Comparison of ENCODE assay signal across 22 cellular contexts in the genomic region with DNA sequence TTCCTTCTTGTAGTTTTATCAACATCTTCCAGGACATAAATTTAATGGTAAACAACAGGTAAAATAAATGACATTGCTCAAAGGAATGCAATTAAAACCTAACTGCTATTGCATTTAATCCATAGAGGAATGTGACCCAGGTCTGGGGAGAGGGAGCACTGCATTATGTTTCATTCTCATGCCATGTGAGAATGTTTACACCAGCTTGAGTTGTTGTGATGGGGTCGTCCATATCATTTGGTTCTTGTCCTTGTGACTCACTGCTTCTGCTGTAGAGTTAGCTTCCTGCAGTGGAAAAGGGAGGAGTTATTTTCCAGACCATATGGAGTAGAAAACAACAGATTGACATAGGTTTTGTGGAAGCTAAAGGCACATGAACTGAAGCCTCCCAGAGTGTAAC.
"Had no signal": no experiment of that assay in that cellular context is flagged by ENCODE, and none has a peak within 500 bp of the region (broad histone marks: within the 10 kb centered on the region; RNA-seq: fewer than 3 reads in every experiment).

No MANE protein-coding gene starts in this region.

- DNase-seq: activated CD4-positive, alpha-beta T cell treated with anti-CD3 and anti-CD28 coated beads, Interleukin-2, amount 50 U/mL, for 4 hours; activated CD8-positive, alpha-beta memory T cell treated with anti-CD3 and anti-CD28 coated beads for 24 hours; activated CD8-positive, alpha-beta memory T cell treated with anti-CD3 and anti-CD28 coated beads, Interleukin-2, amount 50 U/mL, for 4 hours; activated T-cell treated with anti-CD3 and anti-CD28 coated beads, Interleukin-2, amount 50 U/mL, for 24 hours; adrenal gland; central memory CD4-positive, alpha-beta T cell; dorsolateral prefrontal cortex; effector memory CD8-positive, alpha-beta T cell; gastrocnemius medialis; hypothalamus; left ventricle myocardium superior; mammary epithelial cell; midbrain; natural killer cell; right cardiac atrium; stimulated activated CD4-positive, alpha-beta T cell treated with anti-CD3 and anti-CD28 coated beads, Interleukin-4, amount 100 ng/mL, for 4 hours; stimulated activated naive CD8-positive, alpha-beta T cell treated with anti-CD3 and anti-CD28 coated beads, Interleukin-15, Interleukin-2, amounts not matched to agents 100 U/mL and 50 U/mL, for 24 hours; thyroid gland; upper lobe of right lung had no signal

- ATAC-seq: activated T-helper 17 cell treated with anti-CD3 and anti-CD28 coated beads, Interleukin-2, amount 50 U/mL, for 72 hours; effector memory CD8-positive, alpha-beta T cell; esophagus mucosa; gastrocnemius medialis; left ventricle myocardium superior; natural killer cell; right cardiac atrium; stimulated activated naive CD8-positive, alpha-beta T cell treated with anti-CD3 and anti-CD28 coated beads, Interleukin-15, Interleukin-2, amounts not matched to agents 100 U/mL and 50 U/mL, for 24 hours; upper lobe of right lung; WTC11 had no signal
